ENCODE assay signal across 8 cellular contexts in the genomic region with DNA sequence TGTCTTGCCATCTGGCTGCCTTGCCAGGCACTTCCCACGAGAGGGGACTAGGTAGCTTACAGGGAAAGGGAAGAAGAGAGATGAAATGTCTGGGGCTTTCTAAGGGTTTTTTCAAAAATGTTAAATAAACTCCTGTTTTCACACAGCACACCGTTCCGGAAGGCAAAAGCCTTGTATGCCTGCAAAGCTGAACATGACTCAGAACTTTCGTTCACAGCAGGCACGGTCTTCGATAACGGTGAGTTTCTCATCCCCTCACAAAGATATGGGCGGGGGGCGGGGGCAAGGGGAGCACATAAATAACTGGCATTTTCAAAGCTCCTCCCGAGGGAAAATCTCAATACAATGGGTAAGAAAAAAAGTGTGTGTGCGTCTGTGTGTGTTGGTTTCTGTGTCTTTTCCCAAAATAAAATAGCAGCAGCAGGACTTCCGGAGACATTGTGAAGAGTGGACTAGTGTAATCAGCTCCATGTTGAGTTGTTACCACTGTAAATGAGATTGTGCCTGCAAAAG.
DNase-seq lines count a peak whose midpoint lies in the region; ATAC-seq and TF ChIP-seq lines count a peak whose summit lies in the region.

No MANE protein-coding gene starts in this region.

- no peak overlapping the region for H3K27ac ChIP-seq in CD8-positive, alpha-beta T cell (ENCODE audit: low read depth, low read length)

- no peaks in the 10 kb centered on the region for H3K9me3 Mint-ChIP-seq in CD8-positive, alpha-beta T cell
- no peaks in the 10 kb centered on the region for H3K9me3 Mint-ChIP-seq in naive thymus-derived CD8-positive, alpha-beta T cell
- no peaks in the 10 kb centered on the region for H3K9me3 Mint-ChIP-seq in progenitor cell of endocrine pancreas (ENCODE audit: low read depth)

- intact Hi-C loops in CD8-positive, alpha-beta T cell (cut with DNase I, micrococcal nuclease) = no loop called here

- no peak overlapping the region for H3K4me3 Mint-ChIP-seq in CD8-positive, alpha-beta T cell
- H3K4me3 Mint-ChIP-seq in naive thymus-derived CD8-positive, alpha-beta T cell = no peak overlapping the region
- H3K4me3 Mint-ChIP-seq in progenitor cell of endocrine pancreas (ENCODE audit: low read depth) = no peak overlapping the region

- H3K27me3 Mint-ChIP-seq in CD8-positive, alpha-beta T cell (ENCODE audit: low read depth) = no peaks in the 10 kb centered on the region
- no peaks in the 10 kb centered on the region for H3K27me3 Mint-ChIP-seq in naive thymus-derived CD8-positive, alpha-beta T cell
- no peaks in the 10 kb centered on the region for H3K27me3 Mint-ChIP-seq in progenitor cell of endocrine pancreas

- peaks cover 2% of the 10 kb centered on the region for H3K4me1 Mint-ChIP-seq in CD8-positive, alpha-beta T cell (ENCODE audit: low read depth)
- H3K4me1 Mint-ChIP-seq in naive thymus-derived CD8-positive, alpha-beta T cell = peaks cover 0 to 7% (median 7%) of the 10 kb centered on the region in 4 donors
- peaks cover 13% of the 10 kb centered on the region for H3K4me1 Mint-ChIP-seq in progenitor cell of endocrine pancreas (ENCODE audit: low read depth)

- no peak for ATAC-seq in CD8-positive, alpha-beta T cell
- peak; percentile 70 for ATAC-seq in GM19035 (IDR thresholded peaks at IDR 0.05; ENCODE audit: unreplicated experiment)
- peak; percentile 62 for ATAC-seq in HG03064 (IDR thresholded peaks at IDR 0.05; ENCODE audit: low read depth, unreplicated experiment)
- no peak for ATAC-seq in naive thymus-derived CD8-positive, alpha-beta T cell

- no peaks in the 10 kb centered on the region for H3K27me3 ChIP-seq in CD8-positive, alpha-beta T cell (ENCODE audit: insufficient read depth, low read length)

- H3K4me1 ChIP-seq in CD8-positive, alpha-beta T cell (ENCODE audit: insufficient read depth, low read length) = no peaks in the 10 kb centered on the region

- no peaks in the 10 kb centered on the region for H3K9me3 ChIP-seq in CD8-positive, alpha-beta T cell (ENCODE audit: low read length)

- no peak for DNase-seq in CD8-positive, alpha-beta T cell
- DNase-seq in astrocyte of the cerebellum (ENCODE audit: low read depth) = no peak
- DNase-seq in naive thymus-derived CD8-positive, alpha-beta T cell = no peak
- DNase-seq in progenitor cell of endocrine pancreas (ENCODE audit: low spot score, unreplicated experiment) = no peak
- DNase-seq in amniotic stem cell (lab: John Stamatoyannopoulos, UW) = no peak
- no peak for DNase-seq in NCI-H187 (lab: John Stamatoyannopoulos, UW)

- no peak for TF ChIP-seq CTCF in CD8-positive, alpha-beta T cell (IDR thresholded peaks at IDR 0.05)
- peak; percentile 33 for TF ChIP-seq CTCF in astrocyte of the cerebellum (IDR thresholded peaks at IDR 0.05; ENCODE audit: low read depth, low read length, missing control alignments)
- no peak for TF ChIP-seq CTCF in progenitor cell of endocrine pancreas (IDR thresholded peaks at IDR 0.05; ENCODE audit: unreplicated experiment)

- in situ Hi-C loops in astrocyte of the cerebellum (cut with HindIII; ENCODE audit: low sequenced_read_pairs) = no loop called here

- peak overlapping the region; percentile 28 for H3K27ac Mint-ChIP-seq in CD8-positive, alpha-beta T cell
- H3K27ac Mint-ChIP-seq in naive thymus-derived CD8-positive, alpha-beta T cell = peak overlapping the region in 1 of 10 donors; percentile 45
- H3K27ac Mint-ChIP-seq in progenitor cell of endocrine pancreas = no peak overlapping the region

- peaks cover 64% of the 10 kb centered on the region for H3K36me3 Mint-ChIP-seq in CD8-positive, alpha-beta T cell
- peaks cover 0 to 57% (median 23%) of the 10 kb centered on the region in 3 donors for H3K36me3 Mint-ChIP-seq in naive thymus-derived CD8-positive, alpha-beta T cell
- H3K36me3 Mint-ChIP-seq in progenitor cell of endocrine pancreas (ENCODE audit: insufficient read depth) = peaks cover 3% of the 10 kb centered on the region

- no peaks in the 10 kb centered on the region for H3K36me3 ChIP-seq in CD8-positive, alpha-beta T cell (ENCODE audit: insufficient read depth, low read length)

- CTCF ChIA-PET in CD8-positive, alpha-beta T cell (lab: Charles Lee) = interaction anchor here (0.7 kb wide), 1 partner anchor 9 kb away, joined by 4 read pairs; no protein-coding TSS in a partner anchor

- no peak overlapping the region for H3K4me3 ChIP-seq in CD8-positive, alpha-beta T cell (ENCODE audit: low read depth, low read length)
- no peak overlapping the region for H3K4me3 ChIP-seq in astrocyte of the cerebellum (ENCODE audit: low read depth, low read length)

- POLR2A ChIA-PET in CD8-positive, alpha-beta T cell (lab: Charles Lee) = interaction anchor here (1.0 kb wide), 1 partner anchor 9 kb away, joined by 3 read pairs; no protein-coding TSS in a partner anchor
- POLR2A ChIA-PET in naive thymus-derived CD8-positive, alpha-beta T cell (lab: Charles Lee) = no interaction called here

Comparison
In these comparisons a context has a peak if more than half of its experiments do, and no peak if none do; other contexts are left out.
1. ATAC-seq: peak in GM19035 (single experiment) and HG03064 (single experiment); none in CD8-positive, alpha-beta T cell (single experiment) and naive thymus-derived CD8-positive, alpha-beta T cell (0 of 2).